17 cellular contexts compared by ENCODE assay signal in the genomic region with DNA sequence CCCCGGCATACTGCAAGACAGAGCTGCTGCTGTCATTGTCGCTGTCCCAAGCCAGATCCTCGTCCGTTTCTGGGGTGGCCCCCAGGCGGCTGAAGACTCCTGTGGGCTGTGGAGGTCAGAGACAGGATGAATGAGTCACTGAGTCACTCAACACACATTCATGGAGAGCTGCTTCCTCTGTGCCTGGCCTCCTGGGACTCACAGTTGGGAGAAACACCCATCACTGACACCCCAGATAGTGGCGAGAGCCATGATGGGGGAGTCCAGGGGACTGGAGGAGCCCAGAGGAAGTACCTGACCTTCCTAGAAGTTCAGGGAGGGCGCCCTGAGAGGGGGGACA.
"Had no signal": no experiment of that assay in that cellular context is flagged by ENCODE, and none has a peak within 500 bp of the region (broad histone marks: within the 10 kb centered on the region; RNA-seq: fewer than 3 reads in every experiment).

No MANE protein-coding gene starts in this region.

- H3K27me3 Mint-ChIP-seq: activated CD4-positive, alpha-beta memory T cell treated with anti-CD3 and anti-CD28 coated beads, Interleukin-2, amount 10 ng/mL, durations not matched to agents 7 days and 5 days; activated CD4-positive, alpha-beta T cell treated with anti-CD3 and anti-CD28 coated beads for 36 hours had no signal

- H3K4me1 Mint-ChIP-seq: activated CD4-positive, alpha-beta memory T cell treated with anti-CD3 and anti-CD28 coated beads, Interleukin-2, amount 10 ng/mL, durations not matched to agents 7 days and 5 days; activated CD4-positive, alpha-beta T cell treated with anti-CD3 and anti-CD28 coated beads for 36 hours; nephron progenitor cell had no signal

- H3K4me3 Mint-ChIP-seq: activated CD4-positive, alpha-beta memory T cell treated with anti-CD3 and anti-CD28 coated beads, Interleukin-2, amount 10 ng/mL, durations not matched to agents 7 days and 5 days; activated CD4-positive, alpha-beta T cell treated with anti-CD3 and anti-CD28 coated beads for 36 hours; activated T-helper 1 cell treated with anti-CD3 and anti-CD28 coated beads, Interleukin-12 subunit alpha, Interleukin-12 subunit beta, Interleukin-2, Interleukin-4 antibody, amounts not matched to agents 30 ng/mL and 10 ng/mL and 1 ng/mL, durations not matched to agents 14 hours and 24 hours and 36 hours; nephron progenitor cell had no signal

- H3K4me1 ChIP-seq: body of pancreas, gastroesophageal sphincter had no signal

- H3K9me3 Mint-ChIP-seq: activated CD4-positive, alpha-beta memory T cell treated with anti-CD3 and anti-CD28 coated beads, Interleukin-2, amount 10 ng/mL, durations not matched to agents 7 days and 5 days; activated T-helper 1 cell treated with anti-CD3 and anti-CD28 coated beads, Interleukin-12 subunit alpha, Interleukin-12 subunit beta, Interleukin-2, Interleukin-4 antibody, amounts not matched to agents 30 ng/mL and 10 ng/mL and 1 ng/mL, durations not matched to agents 14 hours and 24 hours and 36 hours; nephron progenitor cell had no signal

- DNase-seq: activated CD4-positive, alpha-beta memory T cell treated with anti-CD3 and anti-CD28 coated beads, Interleukin-2, amount 10 ng/mL, durations not matched to agents 7 days and 5 days; activated CD4-positive, alpha-beta T cell treated with anti-CD3 and anti-CD28 coated beads for 36 hours; activated naive CD4-positive, alpha-beta T cell treated with anti-CD3 and anti-CD28 coated beads, Interleukin-2, amount 50 U/mL, for 16 hours; body of pancreas; cerebellar nuclear complex; left ventricle myocardium superior; nephron progenitor cell; stimulated activated CD4-positive, alpha-beta T cell treated with anti-CD3 and anti-CD28 coated beads, Interleukin-4, amount 100 ng/mL, for 1 hour; stimulated activated CD8-positive, alpha-beta memory T cell treated with anti-CD3 and anti-CD28 coated beads, Interleukin-4, amount 100 ng/mL, for 48 hours; stimulated activated naive CD8-positive, alpha-beta T cell treated with anti-CD3 and anti-CD28 coated beads, Interleukin-15, Interleukin-2, amounts not matched to agents 100 U/mL and 50 U/mL, for 24 hours; SW 1271; T-helper 9 cell had no signal

- H3K36me3 ChIP-seq: ovary had no signal

- H3K4me3 ChIP-seq: body of pancreas, dorsolateral prefrontal cortex, gastroesophageal sphincter, ovary had no signal

- H3K27ac ChIP-seq: body of pancreas, gastroesophageal sphincter, ovary, VCaP had no signal

- H3K27me3 ChIP-seq: body of pancreas, dorsolateral prefrontal cortex, gastroesophageal sphincter, ovary had no signal

- H3K27ac Mint-ChIP-seq: activated CD4-positive, alpha-beta memory T cell treated with anti-CD3 and anti-CD28 coated beads, Interleukin-2, amount 10 ng/mL, durations not matched to agents 7 days and 5 days; activated CD4-positive, alpha-beta T cell treated with anti-CD3 and anti-CD28 coated beads for 36 hours; activated T-helper 1 cell treated with anti-CD3 and anti-CD28 coated beads, Interleukin-12 subunit alpha, Interleukin-12 subunit beta, Interleukin-2, Interleukin-4 antibody, amounts not matched to agents 30 ng/mL and 10 ng/mL and 1 ng/mL, durations not matched to agents 14 hours and 24 hours and 36 hours; nephron progenitor cell had no signal

- ATAC-seq: activated CD4-positive, alpha-beta T cell treated with anti-CD3 and anti-CD28 coated beads for 36 hours; body of pancreas; gastroesophageal sphincter; left ventricle myocardium superior; stimulated activated naive CD8-positive, alpha-beta T cell treated with anti-CD3 and anti-CD28 coated beads, Interleukin-15, Interleukin-2, amounts not matched to agents 100 U/mL and 50 U/mL, for 24 hours had no signal

- H3K9me3 ChIP-seq: body of pancreas, gastroesophageal sphincter, ovary had no signal
